14 cellular contexts compared by ENCODE assay signal in genomic region chr13:35771898-35772297, GRCh38.
DNase-seq lines count a peak whose midpoint lies in the region; ATAC-seq and TF ChIP-seq lines count a peak whose summit lies in the region.
"Had no signal": no experiment of that assay in that cellular context is flagged by ENCODE, and none has a peak within 500 bp of the region (broad histone marks: within the 10 kb centered on the region; RNA-seq: fewer than 3 reads in every experiment).

No MANE protein-coding gene starts in this region.

- H3K9me3 ChIP-seq in prostate gland (no peaks in the 10 kb centered on the region), suprapubic skin (no peaks in the 10 kb centered on the region)

- DNase-seq in GM04503 (ENCODE audit: low read depth) (peak; percentile 87), fibroblast of villous mesenchyme (ENCODE audit: low read depth) (peak; percentile 23), retinal pigment epithelial cell (ENCODE audit: low read depth) (peak; percentile 91), prostate gland (ENCODE audit: low spot score) (no peak), suprapubic skin (ENCODE audit: low spot score in 2 of 2) (no peak)
- DNase-seq: activated T-cell treated with anti-CD3 and anti-CD28 coated beads, Interleukin-2, amount 50 U/mL, for 72 hours; NK-92 treated with Interleukin-12 subunit alpha and Interleukin-12 subunit beta, amount 100 ng/mL, for 24 hours; T-helper 9 cell had no signal

- intact Hi-C loops in prostate gland (cut with DNase I), result no loop called here

- ATAC-seq in SK-N-SH treated with all-trans-retinoic acid at 6 μM for 48 hours (peak; percentile 97), GM21723 (IDR thresholded peaks at IDR 0.05; ENCODE audit: unreplicated experiment) (no peak), HG03108 (IDR thresholded peaks at IDR 0.05; ENCODE audit: unreplicated experiment) (no peak)
- ATAC-seq: activated T-cell treated with anti-CD3 and anti-CD28 coated beads, Interleukin-2, amount 50 U/mL, for 72 hours; HCT116 had no signal

- H3K4me3 ChIP-seq in fibroblast of villous mesenchyme (ENCODE audit: low read depth, low read length), result no peak overlapping the region
- H3K4me3 ChIP-seq in retinal pigment epithelial cell (ENCODE audit: low read length), result no peak overlapping the region
- H3K4me3 ChIP-seq in prostate gland, result no peak overlapping the region
- no peak overlapping the region for H3K4me3 ChIP-seq in suprapubic skin
- H3K4me3 ChIP-seq: coronary artery had no signal

- H3K36me3 ChIP-seq in prostate gland (no peaks in the 10 kb centered on the region), suprapubic skin (no peaks in the 10 kb centered on the region)

- TF ChIP-seq CTCF in fibroblast of villous mesenchyme (IDR thresholded peaks at IDR 0.05; ENCODE audit: insufficient read depth, low read depth, low read length) (no peak), retinal pigment epithelial cell (conservative IDR thresholded peaks at IDR 0.05; ENCODE audit: low read depth, low read length) (peak; percentile 20), prostate gland (IDR thresholded peaks at IDR 0.05) (no peak), suprapubic skin (IDR thresholded peaks at IDR 0.05) (no peak)

- no peak for TF ChIP-seq EP300 in suprapubic skin (IDR thresholded peaks at IDR 0.05)

- TF ChIP-seq POLR2A in prostate gland (IDR thresholded peaks at IDR 0.05) (no peak), suprapubic skin (IDR thresholded peaks at IDR 0.05) (no peak)

- H3K27me3 ChIP-seq in prostate gland (replicated peaks; ENCODE audit: insufficient read depth) (no peaks in the 10 kb centered on the region), suprapubic skin (no peaks in the 10 kb centered on the region)

- 55% methylated on average over 5 of the region's 5 CpGs for WGBS in prostate gland
- WGBS in suprapubic skin, result 40% methylated on average over 5 of the region's 5 CpGs

- no peak overlapping the region for H3K27ac ChIP-seq in prostate gland
- no peak overlapping the region for H3K27ac ChIP-seq in suprapubic skin
- H3K27ac ChIP-seq: coronary artery, parathyroid adenoma had no signal

- H3K4me1 ChIP-seq in prostate gland (replicated peaks) (peaks cover 3% of the 10 kb centered on the region), suprapubic skin (no peaks in the 10 kb centered on the region)
- H3K4me1 ChIP-seq: parathyroid adenoma had no signal

TF ChIP-seq in SK-N-SH treated with all-trans-retinoic acid at 6 μM for 48 hours, 23 proteins besides CTCF, POLR2A, EP300 and RAD21:
- TF ChIP-seq ISL1 (CRISPR knock-in tag; IDR thresholded peaks at IDR 0.05) (peak; percentile 94), TSHZ2 (CRISPR knock-in tag; IDR thresholded peaks at IDR 0.05) (peak; percentile 40; the same call in 1 of the 2 replicates), SNAI2 (CRISPR knock-in tag; IDR thresholded peaks at IDR 0.05) (peak; percentile 86; the same call in 1 of the 2 replicates), PATZ1 (CRISPR knock-in tag; IDR thresholded peaks at IDR 0.05; ENCODE audit: borderline replicate concordance) (no peak), GLIS3 (CRISPR knock-in tag; IDR thresholded peaks at IDR 0.05) (peak; percentile 9; the same call in 1 of the 2 replicates), ZFP3 (CRISPR knock-in tag; IDR thresholded peaks at IDR 0.05) (0 out of 2 replicates have a peak, but pooled peaks have one; percentile 56), TCF4 (CRISPR knock-in tag; IDR thresholded peaks at IDR 0.05; ENCODE audit: borderline replicate concordance) (no peak), CSDC2 (CRISPR knock-in tag; IDR thresholded peaks at IDR 0.05) (peak; percentile 58; the same call in 1 of the 2 replicates)
- TF ChIP-seq, protein P1, sequence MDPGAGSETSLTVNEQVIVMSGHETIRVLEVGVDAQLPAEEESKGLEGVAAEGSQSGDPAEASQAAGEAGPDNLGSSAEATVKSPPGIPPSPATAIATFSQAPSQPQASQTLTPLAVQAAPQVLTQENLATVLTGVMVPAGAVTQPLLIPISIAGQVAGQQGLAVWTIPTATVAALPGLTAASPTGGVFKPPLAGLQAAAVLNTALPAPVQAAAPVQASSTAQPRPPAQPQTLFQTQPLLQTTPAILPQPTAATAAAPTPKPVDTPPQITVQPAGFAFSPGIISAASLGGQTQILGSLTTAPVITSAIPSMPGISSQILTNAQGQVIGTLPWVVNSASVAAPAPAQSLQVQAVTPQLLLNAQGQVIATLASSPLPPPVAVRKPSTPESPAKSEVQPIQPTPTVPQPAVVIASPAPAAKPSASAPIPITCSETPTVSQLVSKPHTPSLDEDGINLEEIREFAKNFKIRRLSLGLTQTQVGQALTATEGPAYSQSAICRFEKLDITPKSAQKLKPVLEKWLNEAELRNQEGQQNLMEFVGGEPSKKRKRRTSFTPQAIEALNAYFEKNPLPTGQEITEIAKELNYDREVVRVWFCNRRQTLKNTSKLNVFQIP (CRISPR knock-in tag; IDR thresholded peaks at IDR 0.05; ENCODE audit: borderline replicate concordance, low read depth), result peak; percentile 86; the same call in 1 of the 2 replicates
TF ChIP-seq in SK-N-SH treated with all-trans-retinoic acid at 6 μM for 48 hours: peak in this region for 7.

Comparison
In these comparisons a context has a peak if more than half of its experiments do, and no peak if none do; other contexts are left out.
1. DNase-seq: peak in GM04503 (single experiment), fibroblast of villous mesenchyme (single experiment) and retinal pigment epithelial cell (single experiment); none in prostate gland (single experiment) and suprapubic skin (0 of 2).